Comparison of ENCODE assay signal across 8 cellular contexts in genomic region chr1:43358746-43359693, GRCh38. TPM values are rescaled to one million over a fixed set of nuclear protein-coding genes. Genes with fewer than 3 reads are reported as not detected.
DNase-seq lines count a peak whose midpoint lies in the region; ATAC-seq and TF ChIP-seq lines count a peak whose summit lies in the region.

CDC20 (plus strand) TSS chr1:43358981; CDS start chr1:43359216, 235 bp downstream.

- H3K9me3 Mint-ChIP-seq in T-helper 1 cell treated with Interleukin-12 subunit alpha and Interleukin-12 subunit beta and Interleukin-4 antibody, amounts not matched to agents 30 μg/mL and 1 μg/mL, for 36 hours = no peaks in the 10 kb centered on the region
- no peaks in the 10 kb centered on the region for H3K9me3 Mint-ChIP-seq in progenitor cell of endocrine pancreas (ENCODE audit: low read depth)

- intact Hi-C loops in left cardiac atrium (cut with DNase I) = no loop called here

- WGBS in urinary bladder = 2% methylated on average over 59 of the region's 59 CpGs

- H3K4me3 ChIP-seq in urinary bladder (ENCODE audit: low read depth, low read length) = peak within 1 kb of the TSS; percentile 44

- peak within 1 kb of the TSS; percentile 85 for H3K27ac Mint-ChIP-seq in T-helper 1 cell treated with Interleukin-12 subunit alpha and Interleukin-12 subunit beta and Interleukin-4 antibody, amounts not matched to agents 30 μg/mL and 1 μg/mL, for 36 hours
- H3K27ac Mint-ChIP-seq in progenitor cell of endocrine pancreas = peak within 1 kb of the TSS; percentile 97

- H3K4me3 Mint-ChIP-seq in T-helper 1 cell treated with Interleukin-12 subunit alpha and Interleukin-12 subunit beta and Interleukin-4 antibody, amounts not matched to agents 30 μg/mL and 1 μg/mL, for 36 hours = peak within 1 kb of the TSS; percentile 96
- H3K4me3 Mint-ChIP-seq in progenitor cell of endocrine pancreas (ENCODE audit: low read depth) = peak within 1 kb of the TSS; percentile 87

- in situ Hi-C loops in GM13977 (cut with MboI; ENCODE audit: low pct_unique_long_range_greater_than_20kb, low sequenced_read_pairs, unreplicated experiment) = loop anchor here (25.0 kb wide), 1 partner anchor 122 kb away; no protein-coding TSS in a partner anchor

- peak within 1 kb of the TSS; percentile 48 for H3K27ac ChIP-seq in urinary bladder (ENCODE audit: low read depth)

- no peaks in the 10 kb centered on the region for H3K36me3 ChIP-seq in urinary bladder (ENCODE audit: insufficient read depth)

- DNase-seq in GM13977 (ENCODE audit: low spot score) (peak; percentile 98), NCI-H1694 (lab: John Stamatoyannopoulos, UW) (peak; percentile 99), amniotic stem cell (lab: John Stamatoyannopoulos, UW) (peak; percentile 97), left cardiac atrium (peak; percentile 99), progenitor cell of endocrine pancreas (ENCODE audit: low spot score, unreplicated experiment) (peak; percentile 97)

- TF ChIP-seq CTCF in GM13977 (IDR thresholded peaks at IDR 0.05; ENCODE audit: extremely low read depth, insufficient read depth, missing control alignments) (no peak), progenitor cell of endocrine pancreas (IDR thresholded peaks at IDR 0.05; ENCODE audit: unreplicated experiment) (no peak)

- no peaks in the 10 kb centered on the region for H3K4me1 ChIP-seq in urinary bladder (ENCODE audit: insufficient read depth)

- peak; percentile 93 for ATAC-seq in HG02884 (IDR thresholded peaks at IDR 0.05; ENCODE audit: unreplicated experiment)
- peak; percentile 98 to 100 for ATAC-seq in left cardiac atrium

- no peaks in the 10 kb centered on the region for H3K27me3 Mint-ChIP-seq in T-helper 1 cell treated with Interleukin-12 subunit alpha and Interleukin-12 subunit beta and Interleukin-4 antibody, amounts not matched to agents 30 μg/mL and 1 μg/mL, for 36 hours (ENCODE audit: low read depth)
- H3K27me3 Mint-ChIP-seq in progenitor cell of endocrine pancreas = no peaks in the 10 kb centered on the region

- H3K4me1 Mint-ChIP-seq in T-helper 1 cell treated with Interleukin-12 subunit alpha and Interleukin-12 subunit beta and Interleukin-4 antibody, amounts not matched to agents 30 μg/mL and 1 μg/mL, for 36 hours (ENCODE audit: low read depth) = peaks cover 43% of the 10 kb centered on the region
- peaks cover 27% of the 10 kb centered on the region for H3K4me1 Mint-ChIP-seq in progenitor cell of endocrine pancreas (ENCODE audit: low read depth)

- H3K36me3 Mint-ChIP-seq in T-helper 1 cell treated with Interleukin-12 subunit alpha and Interleukin-12 subunit beta and Interleukin-4 antibody, amounts not matched to agents 30 μg/mL and 1 μg/mL, for 36 hours (ENCODE audit: low read depth) = peaks cover 33% of the 10 kb centered on the region
- peaks cover 16% of the 10 kb centered on the region for H3K36me3 Mint-ChIP-seq in progenitor cell of endocrine pancreas (ENCODE audit: insufficient read depth)

RNA-seq across cellular contexts. Expression of gene CDC20, which starts in this region (rescaled TPM):
- total RNA-seq in left cardiac atrium = 1 to 10 TPM in 1 of 2 donors, under 1 TPM in 1; 0.34 to 1.4 TPM
- total RNA-seq in progenitor cell of endocrine pancreas = 49.4 and 50.9 TPM in 2 replicates
- 12.3 TPM for total RNA-seq in urinary bladder
- polyA plus RNA-seq in urinary bladder = 1.7 TPM

Comparison
In these comparisons a context has a peak if more than half of its experiments do, and no peak if none do; other contexts are left out.
1. Peak in every context shown above with its lines: DNase-seq, ATAC-seq, H3K4me3 ChIP-seq and H3K27ac ChIP-seq.